In the genomic region with DNA sequence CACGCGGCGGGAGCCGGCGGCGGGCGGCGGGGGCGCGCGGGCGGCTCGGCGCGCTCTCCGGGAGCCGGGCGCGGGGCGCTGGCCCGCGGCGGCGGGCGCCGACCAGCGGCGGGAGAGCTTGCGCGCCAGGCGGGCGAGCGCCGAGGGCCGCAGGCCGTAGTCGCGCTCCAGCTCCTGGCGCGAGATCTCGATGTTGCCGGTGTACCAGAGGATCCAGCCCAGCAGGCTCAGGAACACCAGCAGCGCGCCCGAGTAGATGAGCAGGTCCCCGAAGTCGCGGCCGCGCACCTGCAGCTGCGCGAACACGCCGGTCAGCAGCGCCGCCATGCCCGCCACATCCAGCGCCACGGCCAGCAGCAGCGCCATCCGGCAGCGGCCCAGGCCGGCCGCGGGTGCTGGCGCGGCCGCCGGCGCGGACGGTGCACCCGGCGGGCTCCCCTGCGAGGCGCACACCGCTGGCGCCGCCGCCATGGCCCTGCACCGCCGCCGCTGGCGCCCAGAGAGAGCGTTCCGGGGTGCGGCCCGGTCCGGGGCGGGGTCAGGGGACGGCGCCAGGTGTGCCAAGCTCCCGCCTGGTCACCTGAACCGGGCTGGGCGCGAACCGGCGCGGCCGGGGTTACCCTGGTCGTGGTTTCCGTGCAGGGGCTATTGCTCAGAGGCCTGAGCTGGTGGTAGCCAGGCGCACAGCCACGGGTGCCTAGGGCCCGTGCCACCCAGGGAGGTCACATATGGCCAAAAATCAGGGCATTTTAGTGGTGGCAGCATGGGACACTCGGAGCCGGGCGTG, we compare ENCODE assay signal across 2 cellular contexts.
TF ChIP-seq lines count a peak whose summit lies in the region.

A gene with protein sequence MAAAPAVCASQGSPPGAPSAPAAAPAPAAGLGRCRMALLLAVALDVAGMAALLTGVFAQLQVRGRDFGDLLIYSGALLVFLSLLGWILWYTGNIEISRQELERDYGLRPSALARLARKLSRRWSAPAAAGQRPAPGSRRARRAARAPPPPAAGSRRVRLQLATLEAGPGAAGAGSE (minus strand): TSS at position 504 of the 787 bp plus-strand sequence. CDS start 33 bp downstream, at position 471.

TF ChIP-seq in IMR-90, 13 proteins besides CTCF, POLR2A, EP300 and RAD21:
- TF ChIP-seq SMC3 (IDR thresholded peaks at IDR 0.05; ENCODE audit: low read depth, low read length) (peak; percentile 37), CEBPB (IDR thresholded peaks at IDR 0.05; ENCODE audit: low read depth, low read length) (no peak)
TF ChIP-seq in IMR-90: peak in this region for 1.

TF ChIP-seq in SK-N-SH treated with all-trans-retinoic acid at 6 μM for 48 hours, 23 proteins besides CTCF, POLR2A, EP300 and RAD21:
- TF ChIP-seq ZNF70 (CRISPR knock-in tag; IDR thresholded peaks at IDR 0.05) (no peak), ZC3H10 (CRISPR knock-in tag; IDR thresholded peaks at IDR 0.05) (no peak), ZNF8 (CRISPR knock-in tag; IDR thresholded peaks at IDR 0.05) (no peak), ZFP30 (CRISPR knock-in tag; IDR thresholded peaks at IDR 0.05) (no peak), ARNTL (CRISPR knock-in tag; IDR thresholded peaks at IDR 0.05; ENCODE audit: borderline replicate concordance, low read depth) (no peak), ZNF565 (CRISPR knock-in tag; conservative IDR thresholded peaks at IDR 0.05; ENCODE audit: low read depth) (no peak), ISL1 (CRISPR knock-in tag; IDR thresholded peaks at IDR 0.05) (no peak), TOX (CRISPR knock-in tag; IDR thresholded peaks at IDR 0.05; ENCODE audit: borderline replicate concordance) (no peak)
- TF ChIP-seq, protein P1, sequence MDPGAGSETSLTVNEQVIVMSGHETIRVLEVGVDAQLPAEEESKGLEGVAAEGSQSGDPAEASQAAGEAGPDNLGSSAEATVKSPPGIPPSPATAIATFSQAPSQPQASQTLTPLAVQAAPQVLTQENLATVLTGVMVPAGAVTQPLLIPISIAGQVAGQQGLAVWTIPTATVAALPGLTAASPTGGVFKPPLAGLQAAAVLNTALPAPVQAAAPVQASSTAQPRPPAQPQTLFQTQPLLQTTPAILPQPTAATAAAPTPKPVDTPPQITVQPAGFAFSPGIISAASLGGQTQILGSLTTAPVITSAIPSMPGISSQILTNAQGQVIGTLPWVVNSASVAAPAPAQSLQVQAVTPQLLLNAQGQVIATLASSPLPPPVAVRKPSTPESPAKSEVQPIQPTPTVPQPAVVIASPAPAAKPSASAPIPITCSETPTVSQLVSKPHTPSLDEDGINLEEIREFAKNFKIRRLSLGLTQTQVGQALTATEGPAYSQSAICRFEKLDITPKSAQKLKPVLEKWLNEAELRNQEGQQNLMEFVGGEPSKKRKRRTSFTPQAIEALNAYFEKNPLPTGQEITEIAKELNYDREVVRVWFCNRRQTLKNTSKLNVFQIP (CRISPR knock-in tag; IDR thresholded peaks at IDR 0.05; ENCODE audit: borderline replicate concordance, low read depth), result no peak
- TF ChIP-seq, protein P2, sequence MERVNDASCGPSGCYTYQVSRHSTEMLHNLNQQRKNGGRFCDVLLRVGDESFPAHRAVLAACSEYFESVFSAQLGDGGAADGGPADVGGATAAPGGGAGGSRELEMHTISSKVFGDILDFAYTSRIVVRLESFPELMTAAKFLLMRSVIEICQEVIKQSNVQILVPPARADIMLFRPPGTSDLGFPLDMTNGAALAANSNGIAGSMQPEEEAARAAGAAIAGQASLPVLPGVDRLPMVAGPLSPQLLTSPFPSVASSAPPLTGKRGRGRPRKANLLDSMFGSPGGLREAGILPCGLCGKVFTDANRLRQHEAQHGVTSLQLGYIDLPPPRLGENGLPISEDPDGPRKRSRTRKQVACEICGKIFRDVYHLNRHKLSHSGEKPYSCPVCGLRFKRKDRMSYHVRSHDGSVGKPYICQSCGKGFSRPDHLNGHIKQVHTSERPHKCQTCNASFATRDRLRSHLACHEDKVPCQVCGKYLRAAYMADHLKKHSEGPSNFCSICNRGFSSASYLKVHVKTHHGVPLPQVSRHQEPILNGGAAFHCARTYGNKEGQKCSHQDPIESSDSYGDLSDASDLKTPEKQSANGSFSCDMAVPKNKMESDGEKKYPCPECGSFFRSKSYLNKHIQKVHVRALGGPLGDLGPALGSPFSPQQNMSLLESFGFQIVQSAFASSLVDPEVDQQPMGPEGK (CRISPR knock-in tag; IDR thresholded peaks at IDR 0.05; ENCODE audit: borderline replicate concordance), result no peak
TF ChIP-seq in SK-N-SH treated with all-trans-retinoic acid at 6 μM for 48 hours: peak in this region for 0.
